In the genomic region with DNA sequence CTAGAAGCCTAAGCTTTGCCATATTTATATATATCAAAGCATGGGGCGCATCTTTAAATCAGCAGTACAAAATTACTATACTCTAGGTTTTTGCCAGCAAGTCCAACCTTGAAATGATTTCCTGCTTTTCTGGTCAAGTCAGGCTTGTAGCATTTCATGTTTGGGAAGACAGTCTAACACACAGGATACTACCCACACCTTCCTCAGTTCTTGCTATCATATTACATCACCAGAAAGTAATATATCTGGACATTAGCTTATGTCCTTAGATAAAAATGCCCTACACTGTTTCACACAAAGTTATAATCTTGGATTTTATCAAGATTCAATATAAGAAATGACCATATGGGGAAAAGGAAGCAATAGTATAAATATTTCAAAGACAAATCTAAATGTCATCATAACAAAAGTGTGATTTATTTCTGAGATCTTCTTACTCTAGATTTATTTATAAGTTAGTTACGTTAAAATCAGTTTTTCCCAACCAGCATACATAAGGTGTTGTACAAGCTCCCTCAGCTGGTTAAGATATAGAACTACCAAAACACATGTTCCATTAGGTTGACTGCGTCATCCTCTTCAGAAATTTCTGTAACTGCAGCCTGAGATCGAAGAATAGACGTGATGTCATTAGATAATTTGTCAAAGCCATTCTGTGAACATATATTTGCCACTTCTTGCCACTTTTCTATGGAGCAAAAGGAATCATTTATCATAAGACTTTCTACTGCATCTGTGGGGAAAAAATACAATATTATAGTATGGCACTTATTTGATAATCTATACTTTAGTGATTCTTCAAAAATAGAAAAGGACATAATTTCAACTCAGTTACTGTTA, we compare ENCODE assay signal across 7 cellular contexts. TPM values are rescaled to one million over a fixed set of nuclear protein-coding genes. Genes with fewer than 3 reads are reported as not detected.
DNase-seq lines count a peak whose midpoint lies in the region; ATAC-seq and TF ChIP-seq lines count a peak whose summit lies in the region.

No MANE protein-coding gene starts in this region.

- no peak for TF ChIP-seq POLR2A in heart left ventricle (IDR thresholded peaks at IDR 0.05)
- no peak for TF ChIP-seq POLR2A in spleen (IDR thresholded peaks at IDR 0.05)

- no peak overlapping the region for H3K27ac ChIP-seq in heart left ventricle
- peak overlapping the region in 1 of 8 donors; percentile 2 for H3K27ac ChIP-seq in spleen

- H3K36me3 ChIP-seq in heart left ventricle: no peaks in the 10 kb centered on the region
- H3K36me3 ChIP-seq in spleen: no peaks in the 10 kb centered on the region

- H3K9me3 ChIP-seq in heart left ventricle (no peaks in the 10 kb centered on the region), spleen (no peaks in the 10 kb centered on the region)

- H3K27me3 ChIP-seq in heart left ventricle: no peaks in the 10 kb centered on the region
- H3K27me3 ChIP-seq in spleen (replicated peaks in 1 of 7): no peaks in the 10 kb centered on the region

- intact Hi-C loops in activated CD8-positive, alpha-beta T cell treated with anti-CD3 and anti-CD28 coated beads for 36 hours (cut with micrococcal nuclease): no loop called here
- intact Hi-C loops in heart left ventricle (cut with DNase I): loop anchor here in 8 of 10 donors (1.0 to 10.0 kb wide), 8 partner anchors 160 to 451 kb away; a partner anchor contains a TSS
- intact Hi-C loops in spleen (cut with DNase I; ENCODE audit: low total_unique reads): no loop called here

- no peak overlapping the region for H3K4me3 ChIP-seq in heart left ventricle
- no peak overlapping the region for H3K4me3 ChIP-seq in spleen

- H3K27me3 Mint-ChIP-seq in activated CD8-positive, alpha-beta T cell treated with anti-CD3 and anti-CD28 coated beads for 36 hours: no peaks in the 10 kb centered on the region

- peak; percentile 88 for ATAC-seq in activated CD8-positive, alpha-beta T cell treated with anti-CD3 and anti-CD28 coated beads for 36 hours
- ATAC-seq in heart left ventricle: peak; percentile 55 to 83 (median 66)

- H3K9me3 Mint-ChIP-seq in activated CD8-positive, alpha-beta T cell treated with anti-CD3 and anti-CD28 coated beads for 36 hours: no peaks in the 10 kb centered on the region

- CTCF ChIA-PET in activated CD8-positive, alpha-beta T cell treated with anti-CD3 and anti-CD28 coated beads for 36 hours (lab: Charles Lee): interaction anchor here (0.7 to 4.1 kb wide), 18 partner anchors 9 to 471 kb away, joined by 3 to 26 read pairs (median 6); no protein-coding TSS in a partner anchor

- peak; percentile 71 for TF ChIP-seq CTCF in activated CD8-positive, alpha-beta T cell treated with anti-CD3 and anti-CD28 coated beads for 36 hours (IDR thresholded peaks at IDR 0.05)
- TF ChIP-seq CTCF in heart left ventricle (IDR thresholded peaks at IDR 0.05) (peak; percentile 35 to 75 (median 64)), spleen (IDR thresholded peaks at IDR 0.05 in 8 of 11, conservative IDR thresholded peaks at IDR 0.05 in 3 of 11) (peak in 9 of 11 experiments; percentile 25 to 75 (median 60))

- DNase-seq in G401 (ENCODE audit: low spot score): peak; percentile 71
- DNase-seq in HCEC 1CT: peak; percentile 86
- peak; percentile 49 for DNase-seq in NCI-H2107 (lab: John Stamatoyannopoulos, UW)
- DNase-seq in activated CD8-positive, alpha-beta T cell treated with anti-CD3 and anti-CD28 coated beads for 36 hours: no peak
- no peak for DNase-seq in heart left ventricle
- no peak for DNase-seq in spleen
- DNase-seq in COLO668 (lab: John Stamatoyannopoulos, UW; ENCODE audit: unreplicated experiment): no peak

- in situ Hi-C loops in G401 (cut with HindIII; ENCODE audit: low sequenced_read_pairs): no loop called here

- H3K4me1 Mint-ChIP-seq in activated CD8-positive, alpha-beta T cell treated with anti-CD3 and anti-CD28 coated beads for 36 hours (ENCODE audit: low read depth): peaks cover 8% of the 10 kb centered on the region

- H3K4me1 ChIP-seq in heart left ventricle (peaks cover 0 to 8% (median 0%) of the 10 kb centered on the region in 12 donors), spleen (peaks cover 0 to 15% (median 3%) of the 10 kb centered on the region in 6 donors)

- H3K4me3 Mint-ChIP-seq in activated CD8-positive, alpha-beta T cell treated with anti-CD3 and anti-CD28 coated beads for 36 hours: no peak overlapping the region

- H3K36me3 Mint-ChIP-seq in activated CD8-positive, alpha-beta T cell treated with anti-CD3 and anti-CD28 coated beads for 36 hours (ENCODE audit: low read depth): no peaks in the 10 kb centered on the region

- 19 to 29% (median 24%) methylated on average over 5 of the region's 5 CpGs for WGBS in heart left ventricle, 4 donors
- 25 to 32% (median 30%) methylated on average over 5 of the region's 5 CpGs for WGBS in spleen, 5 donors

- POLR2A ChIA-PET in activated CD8-positive, alpha-beta T cell treated with anti-CD3 and anti-CD28 coated beads for 36 hours (lab: Charles Lee): interaction anchor here (0.6 kb wide), 1 partner anchor 55 kb away, joined by 3 read pairs; no protein-coding TSS in a partner anchor

- no peak overlapping the region for H3K27ac Mint-ChIP-seq in activated CD8-positive, alpha-beta T cell treated with anti-CD3 and anti-CD28 coated beads for 36 hours

RNA-seq across cellular contexts. Expression of a gene that starts 56.6 kb away (rescaled TPM):
- total RNA-seq in G401 (2014; rRNA removed; shearing (Covaris generic)): 0.62 and 6.6 TPM in 2 replicates
- 1 to 10 TPM; 4.2 to 5.6 TPM for total RNA-seq in activated CD8-positive, alpha-beta T cell treated with anti-CD3 and anti-CD28 coated beads for 36 hours
- total RNA-seq in heart left ventricle: 10 to 100 TPM in 1 of 9 donors, 1 to 10 TPM in 8; 2.3 to 10.6 (median 5.6) TPM
- polyA plus RNA-seq in heart left ventricle: 1 to 10 TPM; 2.6 to 4.3 TPM
- 10 to 100 TPM in 5 of 7 donors, 1 to 10 TPM in 2; 5.2 to 34.7 (median 10.6) TPM for total RNA-seq in spleen
- 10 to 100 TPM in 2 of 3 donors, 1 to 10 TPM in 1; 6.6 to 24.1 (median 15.5) TPM for polyA plus RNA-seq in spleen

RNA-seq across cellular contexts. Expression of a gene that starts 57.0 kb away (rescaled TPM):
- 2,194 and 2,483 TPM in 2 replicates for total RNA-seq in G401 (2014; rRNA removed; shearing (Covaris generic))
- 1,000 to 10,000 TPM; 1,457 to 1,492 TPM for total RNA-seq in activated CD8-positive, alpha-beta T cell treated with anti-CD3 and anti-CD28 coated beads for 36 hours
- total RNA-seq in heart left ventricle (100 to 1,000 TPM; 329 to 749 (median 488) TPM), spleen (1,000 to 10,000 TPM in 6 of 7 donors, 100 to 1,000 TPM in 1; 939 to 1,680 (median 1,135) TPM)
- polyA plus RNA-seq in heart left ventricle (1,000 to 10,000 TPM in 1 of 2 donors, 100 to 1,000 TPM in 1; 610 to 1,743 TPM), spleen (1,000 to 10,000 TPM; 3,792 to 4,730 (median 3,877) TPM)

Comparison
In these comparisons a context has a peak if more than half of its experiments do, and no peak if none do; other contexts are left out.
1. DNase-seq: peak in G401 (single experiment), HCEC 1CT (single experiment) and NCI-H2107 (single experiment); none in activated CD8-positive, alpha-beta T cell treated with anti-CD3 and anti-CD28 coated beads for 36 hours (single experiment), heart left ventricle (0 of 5), spleen (single experiment) and COLO668 (single experiment).
2. intact Hi-C loops: an anchor here in heart left ventricle (1.0 to 10.0 kb wide); none called in activated CD8-positive, alpha-beta T cell treated with anti-CD3 and anti-CD28 coated beads for 36 hours and spleen.
3. Peak in every context shown above with its lines, with median percentiles within 50 percentile points of each other: CTCF ChIP-seq.